In the genomic region with DNA sequence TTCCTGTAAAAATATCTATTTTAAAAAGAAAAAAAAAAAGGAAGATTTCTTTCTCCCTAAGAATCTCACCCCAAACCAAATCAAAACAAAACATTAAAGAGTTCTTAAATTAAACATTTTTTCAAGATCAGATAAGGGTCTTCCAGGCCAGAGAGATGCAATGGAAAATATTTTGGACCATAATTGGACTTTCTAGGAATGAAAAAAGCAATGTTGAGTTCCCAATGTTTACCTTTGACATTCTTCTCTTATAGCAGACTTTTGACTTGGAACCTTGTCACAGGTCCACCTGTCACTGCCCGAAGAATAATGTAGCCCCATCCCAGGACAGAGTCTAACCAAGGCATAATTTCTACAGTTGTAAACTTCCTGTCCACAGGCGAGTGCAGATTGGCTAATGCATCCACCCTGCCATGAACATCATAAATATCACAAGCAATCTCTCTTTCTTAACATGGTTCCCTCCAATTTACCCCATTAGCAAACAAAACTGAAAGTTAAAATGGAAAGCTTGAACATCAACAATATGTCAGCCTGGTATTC, we compare ENCODE assay signal across 20 cellular contexts.
DNase-seq lines count a peak whose midpoint lies in the region; ATAC-seq, FAIRE-seq and TF ChIP-seq lines count a peak whose summit lies in the region.
"Had no signal": no experiment of that assay in that cellular context is flagged by ENCODE, and none has a peak within 500 bp of the region (broad histone marks: within the 10 kb centered on the region; RNA-seq: fewer than 3 reads in every experiment).

No MANE protein-coding gene starts in this region.

- CTCF ChIA-PET in HepG2 (lab: Yijun Ruan, JAX; ENCODE audit: low intra/inter-chr PET ratio, low total read pairs): no interaction called here

- no peak overlapping the region for H3K4ac ChIP-seq in mesenchymal stem cell (ENCODE audit: low read depth in 1 of 2, low read length in 2 of 2)

- H3K79me1 ChIP-seq in mesenchymal stem cell (replicated peaks; ENCODE audit: low read length, poor library complexity, severe bottlenecking): no peaks in the 10 kb centered on the region

- no peak overlapping the region for H3K18ac ChIP-seq in mesenchymal stem cell (ENCODE audit: low read depth in 1 of 2, low read length in 2 of 2)

- H3K9me3 Mint-ChIP-seq in astrocyte (ENCODE audit: unreplicated experiment): no peaks in the 10 kb centered on the region
- H3K9me3 Mint-ChIP-seq: CD14-positive monocyte; CD8-positive, alpha-beta T cell; H9 had no signal

- no TSS peak for BruUV-seq in HepG2 (replicated peaks; lab: Mats Ljungman, UMichigan)

- no peak overlapping the region for H3K27ac Mint-ChIP-seq in astrocyte (ENCODE audit: unreplicated experiment)
- H3K27ac Mint-ChIP-seq: CD14-positive monocyte; CD8-positive, alpha-beta T cell; H9 had no signal

- H3K4me1 Mint-ChIP-seq in astrocyte (ENCODE audit: low read depth, unreplicated experiment): peaks cover 28% of the 10 kb centered on the region
- H3K4me1 Mint-ChIP-seq: CD14-positive monocyte had no signal

- H3K27me3 ChIP-seq in HepG2 (ENCODE audit: control insufficient read depth in 1 of 2, insufficient read depth in 2 of 2, low read length in 2 of 2): peaks cover 0 to 3% of the 10 kb centered on the region in 2 experiments; a peak in 1 of 5 replicates
- H3K27me3 ChIP-seq in right lobe of liver: no peaks in the 10 kb centered on the region
- no peaks in the 10 kb centered on the region for H3K27me3 ChIP-seq in astrocyte (ENCODE audit: insufficient read depth, low read length)
- no peaks in the 10 kb centered on the region for H3K27me3 ChIP-seq in mesenchymal stem cell (ENCODE audit: control insufficient read depth in 1 of 2, insufficient read depth in 1 of 2, low read length in 2 of 2)

- no peak overlapping the region for H3K14ac ChIP-seq in mesenchymal stem cell (ENCODE audit: low read length in 2 of 2)

- H3K9ac ChIP-seq in HepG2 (ENCODE audit: insufficient read depth, low read depth, low read length) (no peak overlapping the region), astrocyte (ENCODE audit: low read length) (no peak overlapping the region), mesenchymal stem cell (ENCODE audit: low read length) (no peak overlapping the region)

- no peak overlapping the region for H2BK12ac ChIP-seq in mesenchymal stem cell (ENCODE audit: low read length in 2 of 2)

- H3K79me2 ChIP-seq in HepG2 (ENCODE audit: insufficient read depth, low read length): no peaks in the 10 kb centered on the region
- no peaks in the 10 kb centered on the region for H3K79me2 ChIP-seq in astrocyte (ENCODE audit: insufficient read depth, low read length)

- H3K27ac ChIP-seq in HepG2 (ENCODE audit: extremely low read length, insufficient read depth, low read length) (no peak overlapping the region), right lobe of liver (no peak overlapping the region), astrocyte (ENCODE audit: low read depth, low read length) (no peak overlapping the region), mesenchymal stem cell (ENCODE audit: low read length, poor library complexity, severe bottlenecking) (no peak overlapping the region)
- H3K27ac ChIP-seq: 22Rv1 had no signal

- no peak overlapping the region for H4K91ac ChIP-seq in mesenchymal stem cell (ENCODE audit: low read length)

- H2BK5ac ChIP-seq in mesenchymal stem cell (ENCODE audit: low read depth, low read length, poor library complexity, severe bottlenecking): no peak overlapping the region

- no peak for TF ChIP-seq RAD21 in HepG2 (CRISPR knock-in tag; IDR thresholded peaks at IDR 0.05)

- H3K36me3 ChIP-seq in HepG2 (replicated peaks in 1 of 2; ENCODE audit: control insufficient read depth in 1 of 2, insufficient read depth in 2 of 2, low read length in 2 of 2) (no peaks in the 10 kb centered on the region), right lobe of liver (no peaks in the 10 kb centered on the region), astrocyte (ENCODE audit: insufficient read depth, low read length) (no peaks in the 10 kb centered on the region), mesenchymal stem cell (ENCODE audit: control insufficient read depth in 1 of 2, insufficient read depth in 2 of 2, low read depth in 1 of 2, low read length in 2 of 2) (no peaks in the 10 kb centered on the region)

- H2BK15ac ChIP-seq in mesenchymal stem cell (ENCODE audit: low read depth, poor library complexity, severe bottlenecking): no peak overlapping the region

- H3K4me3 Mint-ChIP-seq in astrocyte (ENCODE audit: unreplicated experiment): no peak overlapping the region
- H3K4me3 Mint-ChIP-seq: CD14-positive monocyte; CD8-positive, alpha-beta T cell; H9 had no signal

- TF ChIP-seq EP300 in HepG2 (IDR thresholded peaks at IDR 0.05; ENCODE audit: low read depth in 2 of 2, low read length in 2 of 2) (no peak), HepG2 (CRISPR knock-in tag; IDR thresholded peaks at IDR 0.05; ENCODE audit: borderline replicate concordance) (no peak)

- no peak overlapping the region for H3K4me2 ChIP-seq in HepG2 (ENCODE audit: low read depth, low read length)
- no peak overlapping the region for H3K4me2 ChIP-seq in astrocyte (ENCODE audit: low read length)
- no peak overlapping the region for H3K4me2 ChIP-seq in mesenchymal stem cell (ENCODE audit: low read length, poor library complexity, severe bottlenecking)

- FAIRE-seq in HepG2 (lab: Jason Lieb, UNC) (no peak), astrocyte (lab: Jason Lieb, UNC) (no peak)
- FAIRE-seq: D721Med, GM12892, GM19239, HTR-8/SVneo had no signal

- DNase-seq in HepG2 (ENCODE audit: low spot score): no peak
- DNase-seq in right lobe of liver: no peak
- peak; percentile 18 for DNase-seq in astrocyte (ENCODE audit: low read depth)
- peak; percentile 61 for DNase-seq in mesenchymal stem cell
- DNase-seq in sciatic nerve (ENCODE audit: low spot score): no peak
- no peak for DNase-seq in glomerular visceral epithelial cell (ENCODE audit: extremely low spot score)
- DNase-seq: CD8-positive, alpha-beta T cell; COR-L47; DMS153; DMS79 treated with DMSO at 0.1 percent for 48 hours; GDM1; GOT3; H9 had no signal

- no peaks in the 10 kb centered on the region for H3K36me3 Mint-ChIP-seq in astrocyte (ENCODE audit: low read depth, unreplicated experiment)
- H3K36me3 Mint-ChIP-seq: CD14-positive monocyte; CD8-positive, alpha-beta T cell had no signal

- peaks cover 15% of the 10 kb centered on the region for H3K4me1 ChIP-seq in HepG2 (ENCODE audit: insufficient read depth, low read length)
- no peaks in the 10 kb centered on the region for H3K4me1 ChIP-seq in right lobe of liver
- peaks cover 15% of the 10 kb centered on the region for H3K4me1 ChIP-seq in astrocyte (ENCODE audit: insufficient read depth, low read length)
- peaks cover 4% of the 10 kb centered on the region for H3K4me1 ChIP-seq in mesenchymal stem cell (ENCODE audit: control insufficient read depth, insufficient read depth, low read depth, low read length)

- H3K4me3 ChIP-seq in HepG2 (replicated peaks in 1 of 3; ENCODE audit: insufficient read depth in 1 of 3, low read depth in 2 of 3, low read length in 3 of 3) (no peak overlapping the region), right lobe of liver (no peak overlapping the region), astrocyte (ENCODE audit: insufficient read depth, low read depth, low read length) (no peak overlapping the region), mesenchymal stem cell (ENCODE audit: insufficient read depth in 1 of 2, low read depth in 1 of 2, low read length in 2 of 2) (no peak overlapping the region)

- in situ Hi-C loops in HepG2 (cut with HindIII; ENCODE audit: extremely low pct_ligation_motif_present, low pct_unique_long_range_greater_than_20kb): no loop called here

- TF ChIP-seq CTCF in HepG2 (CRISPR knock-in tag; IDR thresholded peaks at IDR 0.05): no peak
- TF ChIP-seq CTCF in right lobe of liver (IDR thresholded peaks at IDR 0.05): no peak
- no peak for TF ChIP-seq CTCF in astrocyte (IDR thresholded peaks at IDR 0.05; ENCODE audit: insufficient read depth, low read depth, low read length)

- H2AFZ ChIP-seq in HepG2 (ENCODE audit: low read length) (no peak overlapping the region), astrocyte (ENCODE audit: low read depth, low read length) (no peak overlapping the region), mesenchymal stem cell (ENCODE audit: low read depth, low read length) (no peak overlapping the region)

- H3K9me3 ChIP-seq in HepG2 (ENCODE audit: low read length): no peaks in the 10 kb centered on the region
- no peaks in the 10 kb centered on the region for H3K9me3 ChIP-seq in right lobe of liver
- H3K9me3 ChIP-seq in astrocyte (ENCODE audit: insufficient read depth, low read depth, low read length): no peaks in the 10 kb centered on the region
- no peaks in the 10 kb centered on the region for H3K9me3 ChIP-seq in mesenchymal stem cell (ENCODE audit: control insufficient read depth, low read length)

- H3K27me3 Mint-ChIP-seq in astrocyte (ENCODE audit: low read depth, unreplicated experiment): no peaks in the 10 kb centered on the region

- H4K20me1 ChIP-seq in HepG2 (ENCODE audit: insufficient read depth, low read length) (no peaks in the 10 kb centered on the region), astrocyte (ENCODE audit: insufficient read depth, low read length) (no peaks in the 10 kb centered on the region)

- no peak for TF ChIP-seq POLR2A in HepG2 (IDR thresholded peaks at IDR 0.05; ENCODE audit: insufficient read depth in 1 of 2, low read depth in 2 of 2, low read length in 2 of 2)
- TF ChIP-seq POLR2A in right lobe of liver (IDR thresholded peaks at IDR 0.05): no peak

- intact Hi-C loops in HepG2 (cut with micrococcal nuclease; ENCODE audit: unreplicated experiment) (no loop called here), right lobe of liver (cut with DNase I) (no loop called here), sciatic nerve (cut with DNase I) (no loop called here)

- no peak overlapping the region for H4K8ac ChIP-seq in mesenchymal stem cell (ENCODE audit: low read length)

- POLR2A ChIA-PET in HepG2 (lab: Yijun Ruan, JAX): no interaction called here

- H2AK5ac ChIP-seq in mesenchymal stem cell (ENCODE audit: low read length, severe bottlenecking): no peak overlapping the region

- no peak overlapping the region for H3K23ac ChIP-seq in mesenchymal stem cell (ENCODE audit: low read length in 2 of 2)

- H2BK120ac ChIP-seq in mesenchymal stem cell (ENCODE audit: low read depth, low read length): no peak overlapping the region

- ATAC-seq in HepG2 (no peak), right lobe of liver (no peak), sciatic nerve (no peak), HG03175 (IDR thresholded peaks at IDR 0.05; ENCODE audit: unreplicated experiment) (no peak)
- ATAC-seq: CD8-positive, alpha-beta T cell had no signal

- 5% methylated on average over 2 of the region's 2 CpGs for WGBS in HepG2 (ENCODE audit: low lambda C conversion rate)
- WGBS in right lobe of liver (ENCODE audit: insufficient coverage, low coverage, low lambda C conversion rate, missing lambda C conversion rate): 70% methylated on average over 2 of the region's 2 CpGs
- WGBS in mesenchymal stem cell: 38% methylated on average over 2 of the region's 2 CpGs

TF ChIP-seq in HepG2, 621 proteins besides CTCF, POLR2A, EP300 and RAD21:
- TF ChIP-seq NBN (conservative IDR thresholded peaks at IDR 0.05) (no peak), BCL6 (CRISPR knock-in tag; IDR thresholded peaks at IDR 0.05) (peak; percentile 63)

Comparison
In these comparisons a context has a peak if more than half of its experiments do, and no peak if none do; other contexts are left out.
1. DNase-seq: peak in astrocyte (single experiment) and mesenchymal stem cell (single experiment); none in HepG2 (single experiment), right lobe of liver (0 of 3), sciatic nerve (single experiment) and glomerular visceral epithelial cell (single experiment).